1 cellular context compared by ENCODE assay signal in the genomic region with DNA sequence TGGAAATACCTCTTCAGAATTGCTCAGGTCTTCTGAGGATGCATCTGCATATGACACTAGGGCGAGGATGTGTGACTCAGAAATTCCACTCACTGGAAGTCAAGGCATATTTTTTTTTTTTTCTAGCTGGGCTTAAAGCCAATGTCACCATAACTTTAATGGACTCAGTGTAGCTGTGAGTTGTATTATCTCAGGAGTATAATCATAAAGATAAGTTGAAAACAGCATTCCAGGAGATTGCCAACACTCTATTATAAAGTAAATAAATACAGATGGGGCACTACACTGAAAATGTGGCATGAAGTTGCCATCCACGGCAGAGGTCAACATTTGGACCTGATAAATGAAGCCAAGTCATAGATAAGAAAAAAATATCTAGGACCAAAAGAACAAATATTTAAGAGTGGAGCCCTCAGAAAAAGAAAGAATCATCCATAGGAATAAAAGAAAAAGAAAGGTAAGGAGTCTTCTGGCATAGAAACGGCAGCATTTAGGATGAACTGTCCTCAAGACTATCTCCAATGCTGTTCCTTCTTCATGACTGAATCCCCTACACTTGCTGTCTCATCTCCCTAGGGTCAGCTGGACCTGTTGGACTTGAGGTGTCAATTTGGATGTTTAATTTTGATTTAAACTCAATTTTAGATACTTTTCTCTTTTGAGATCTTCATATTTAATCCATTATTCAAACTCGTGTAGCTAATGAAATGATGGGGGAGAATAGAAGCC.
TF ChIP-seq lines count a peak whose summit lies in the region.

No MANE protein-coding gene starts in this region.

TF ChIP-seq in HCT116, 20 proteins besides CTCF, POLR2A, EP300 and RAD21 (continued from another document):
- TF ChIP-seq, protein P1, sequence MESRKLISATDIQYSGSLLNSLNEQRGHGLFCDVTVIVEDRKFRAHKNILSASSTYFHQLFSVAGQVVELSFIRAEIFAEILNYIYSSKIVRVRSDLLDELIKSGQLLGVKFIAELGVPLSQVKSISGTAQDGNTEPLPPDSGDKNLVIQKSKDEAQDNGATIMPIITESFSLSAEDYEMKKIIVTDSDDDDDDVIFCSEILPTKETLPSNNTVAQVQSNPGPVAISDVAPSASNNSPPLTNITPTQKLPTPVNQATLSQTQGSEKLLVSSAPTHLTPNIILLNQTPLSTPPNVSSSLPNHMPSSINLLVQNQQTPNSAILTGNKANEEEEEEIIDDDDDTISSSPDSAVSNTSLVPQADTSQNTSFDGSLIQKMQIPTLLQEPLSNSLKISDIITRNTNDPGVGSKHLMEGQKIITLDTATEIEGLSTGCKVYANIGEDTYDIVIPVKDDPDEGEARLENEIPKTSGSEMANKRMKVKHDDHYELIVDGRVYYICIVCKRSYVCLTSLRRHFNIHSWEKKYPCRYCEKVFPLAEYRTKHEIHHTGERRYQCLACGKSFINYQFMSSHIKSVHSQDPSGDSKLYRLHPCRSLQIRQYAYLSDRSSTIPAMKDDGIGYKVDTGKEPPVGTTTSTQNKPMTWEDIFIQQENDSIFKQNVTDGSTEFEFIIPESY (IDR thresholded peaks at IDR 0.05; ENCODE audit: extremely low read depth, insufficient replicate concordance, low read length), result no peak
- no peak for TF ChIP-seq ZFX (IDR thresholded peaks at IDR 0.05)
TF ChIP-seq in HCT116: peak in this region for 13.
